In genomic region chr16:14307059-14307531, GRCh38 we compare ENCODE assay signal across 12 cellular contexts.
DNase-seq lines count a peak whose midpoint lies in the region; ATAC-seq and TF ChIP-seq lines count a peak whose summit lies in the region.
"Had no signal": no experiment of that assay in that cellular context is flagged by ENCODE, and none has a peak within 500 bp of the region (broad histone marks: within the 10 kb centered on the region; RNA-seq: fewer than 3 reads in every experiment).

No MANE protein-coding gene starts in this region.

- TF ChIP-seq CTCF in heart left ventricle (IDR thresholded peaks at IDR 0.05), result no peak
- TF ChIP-seq CTCF in breast epithelium (IDR thresholded peaks at IDR 0.05), result no peak
- no peak for TF ChIP-seq CTCF in nephron (IDR thresholded peaks at IDR 0.05; ENCODE audit: unreplicated experiment in 3 of 3)
- no peak for TF ChIP-seq CTCF in uterus (IDR thresholded peaks at IDR 0.05)

- peaks cover 0 to 23% (median 0%) of the 10 kb centered on the region in 9 donors for H3K27me3 ChIP-seq in heart left ventricle
- H3K27me3 ChIP-seq in breast epithelium, result no peaks in the 10 kb centered on the region
- H3K27me3 ChIP-seq in uterus, result no peaks in the 10 kb centered on the region

- peak overlapping the region; percentile 19 to 37 (median 19) for H3K27ac Mint-ChIP-seq in nephron
- no peak overlapping the region for H3K27ac Mint-ChIP-seq in activated T-cell treated with anti-CD3 and anti-CD28 coated beads, Interleukin-2, amount 50 U/mL, for 72 hours

- intact Hi-C loops in heart left ventricle (cut with DNase I) (loop anchor here in 4 of 10 donors (5.0 to 10.0 kb wide), 7 partner anchors 48 to 180 kb away; no protein-coding TSS in a partner anchor), Right ventricle myocardium inferior (cut with DNase I) (loop anchor here (5.0 kb wide), 1 partner anchor 50 kb away; no protein-coding TSS in a partner anchor), breast epithelium (cut with DNase I; ENCODE audit: low total_unique reads) (no loop called here), uterus (cut with DNase I; ENCODE audit: low total_unique reads) (loop anchor here (10.0 kb wide), 1 partner anchor 58 kb away; no protein-coding TSS in a partner anchor)

- WGBS in heart left ventricle, 4 donors, result 69 to 82% (median 75%) methylated on average over 4 to 10 of the region's 10 CpGs

- peak overlapping the region; percentile 6 to 78 (median 66) for H3K27ac ChIP-seq in heart left ventricle
- peak overlapping the region; percentile 48 to 67 for H3K27ac ChIP-seq in breast epithelium
- H3K27ac ChIP-seq in uterus, result peak overlapping the region; percentile 47 to 48

- H3K4me1 Mint-ChIP-seq in nephron, result peaks cover 50% of the 10 kb centered on the region
- peaks cover 53% of the 10 kb centered on the region for H3K4me1 Mint-ChIP-seq in activated T-cell treated with anti-CD3 and anti-CD28 coated beads, Interleukin-2, amount 50 U/mL, for 72 hours (ENCODE audit: low read depth)

- TF ChIP-seq POLR2A in heart left ventricle (IDR thresholded peaks at IDR 0.05) (no peak), breast epithelium (IDR thresholded peaks at IDR 0.05) (no peak), uterus (IDR thresholded peaks at IDR 0.05) (no peak)

- H3K9me3 Mint-ChIP-seq in nephron, result no peaks in the 10 kb centered on the region
- no peaks in the 10 kb centered on the region for H3K9me3 Mint-ChIP-seq in activated T-cell treated with anti-CD3 and anti-CD28 coated beads, Interleukin-2, amount 50 U/mL, for 72 hours

- H3K36me3 ChIP-seq in heart left ventricle, result no peaks in the 10 kb centered on the region
- no peaks in the 10 kb centered on the region for H3K36me3 ChIP-seq in breast epithelium
- H3K36me3 ChIP-seq in uterus, result no peaks in the 10 kb centered on the region

- peaks cover 0 to 73% (median 29%) of the 10 kb centered on the region in 12 donors for H3K4me1 ChIP-seq in heart left ventricle
- peaks cover 0 to 16% of the 10 kb centered on the region in 2 donors for H3K4me1 ChIP-seq in breast epithelium
- no peaks in the 10 kb centered on the region for H3K4me1 ChIP-seq in uterus

- H3K27me3 Mint-ChIP-seq in nephron (ENCODE audit: low read depth), result peaks cover 31% of the 10 kb centered on the region
- peaks cover 9% of the 10 kb centered on the region for H3K27me3 Mint-ChIP-seq in activated T-cell treated with anti-CD3 and anti-CD28 coated beads, Interleukin-2, amount 50 U/mL, for 72 hours (ENCODE audit: low read depth)

- H3K4me3 Mint-ChIP-seq in nephron, result peak overlapping the region in 1 of 3 experiments; percentile 40
- H3K4me3 Mint-ChIP-seq in activated T-cell treated with anti-CD3 and anti-CD28 coated beads, Interleukin-2, amount 50 U/mL, for 72 hours, result peak overlapping the region in 1 of 2 donors; percentile 20

- no peak for ATAC-seq in heart left ventricle
- ATAC-seq in Right ventricle myocardium inferior, result no peak
- no peak for ATAC-seq in activated T-cell treated with anti-CD3 and anti-CD28 coated beads, Interleukin-2, amount 50 U/mL, for 72 hours (replicated peaks in 1 of 2)

- DNase-seq in heart left ventricle (peak in 1 of 5 donors; percentile 28), Right ventricle myocardium inferior (ENCODE audit: missing footprints) (no peak), breast epithelium (ENCODE audit: low spot score in 2 of 2) (no peak), uterus (no peak), HuH-7.5 (ENCODE audit: low spot score) (no peak)
- no peak for DNase-seq in effector CD8-positive, alpha-beta T cell (lab: John Stamatoyannopoulos, UW)
- DNase-seq in activated T-cell treated with anti-CD3 and anti-CD28 coated beads, Interleukin-2, amount 50 U/mL, for 72 hours, result no peak
- DNase-seq: midbrain; NCI-H1092 treated with DMSO at 0.1 percent for 48 hours; NCI-H748 treated with DMSO at 0.1 percent for 48 hours; stimulated activated naive CD4-positive, alpha-beta T cell treated with Interleukin-2 at 50 U/mL for 16 hours had no signal

- H3K4me3 ChIP-seq in heart left ventricle (no peak overlapping the region), breast epithelium (no peak overlapping the region), uterus (no peak overlapping the region)

- no peaks in the 10 kb centered on the region for H3K36me3 Mint-ChIP-seq in nephron (ENCODE audit: low read depth)
- H3K36me3 Mint-ChIP-seq in activated T-cell treated with anti-CD3 and anti-CD28 coated beads, Interleukin-2, amount 50 U/mL, for 72 hours (ENCODE audit: insufficient read depth in 2 of 2), result no peaks in the 10 kb centered on the region

- H3K9me3 ChIP-seq in heart left ventricle (no peaks in the 10 kb centered on the region), breast epithelium (no peaks in the 10 kb centered on the region), uterus (no peaks in the 10 kb centered on the region)
